8 cellular contexts compared by ENCODE assay signal in genomic region chr1:21255284-21255942, GRCh38. TPM values are rescaled to one million over a fixed set of nuclear protein-coding genes. Genes with fewer than 3 reads are reported as not detected.
A peak's percentile ranks its signal among the peaks of the same experiment; 100 is the strongest.
DNase-seq lines count a peak whose midpoint lies in the region; ATAC-seq and TF ChIP-seq lines count a peak whose summit lies in the region.

No MANE protein-coding gene starts in this region.

- intact Hi-C loops in adrenal gland (cut with DNase I) (loop anchor here in 1 of 2 donors (5.0 kb wide), 1 partner anchor 87 kb away; no protein-coding TSS in a partner anchor), left cardiac atrium (cut with DNase I) (loop anchor here (1.0 to 5.0 kb wide), 2 partner anchors 87 to 113 kb away; no protein-coding TSS in a partner anchor)

- H3K9me3 Mint-ChIP-seq in T-helper 1 cell treated with Interleukin-12 subunit alpha and Interleukin-12 subunit beta and Interleukin-4 antibody, amounts not matched to agents 30 μg/mL and 1 μg/mL, for 36 hours = no peaks in the 10 kb centered on the region

- H3K27ac ChIP-seq in adrenal gland = peak overlapping the region in 3 of 5 donors; percentile 70 to 93 (median 76)

- H3K27me3 ChIP-seq in adrenal gland = no peaks in the 10 kb centered on the region

- no peaks in the 10 kb centered on the region for H3K9me3 ChIP-seq in adrenal gland (replicated peaks in 1 of 3)

- WGBS in adrenal gland, 4 donors = 47 to 49% (median 49%) methylated on average over 9 to 11 of the region's 11 CpGs

- H3K27ac Mint-ChIP-seq in T-helper 1 cell treated with Interleukin-12 subunit alpha and Interleukin-12 subunit beta and Interleukin-4 antibody, amounts not matched to agents 30 μg/mL and 1 μg/mL, for 36 hours = peak overlapping the region; percentile 72

- H3K4me3 Mint-ChIP-seq in T-helper 1 cell treated with Interleukin-12 subunit alpha and Interleukin-12 subunit beta and Interleukin-4 antibody, amounts not matched to agents 30 μg/mL and 1 μg/mL, for 36 hours = no peak overlapping the region

- H3K36me3 Mint-ChIP-seq in T-helper 1 cell treated with Interleukin-12 subunit alpha and Interleukin-12 subunit beta and Interleukin-4 antibody, amounts not matched to agents 30 μg/mL and 1 μg/mL, for 36 hours (ENCODE audit: low read depth) = peaks cover 34% of the 10 kb centered on the region

- H3K36me3 ChIP-seq in adrenal gland (replicated peaks in 1 of 2) = peaks cover 0 to 77% of the 10 kb centered on the region in 2 donors

- peak; percentile 21 for DNase-seq in NCI-H187 treated with DMSO at 0.1 percent for 48 hours (lab: John Stamatoyannopoulos, UW)
- DNase-seq in adrenal gland = peak; percentile 91 to 98 (median 94)
- DNase-seq in left cardiac atrium = peak; percentile 93
- peak; percentile 91 for DNase-seq in retina

- TF ChIP-seq POLR2A in adrenal gland (IDR thresholded peaks at IDR 0.05) = no peak

- peak; percentile 82 to 90 for ATAC-seq in left cardiac atrium
- ATAC-seq in HG02973 (IDR thresholded peaks at IDR 0.05; ENCODE audit: unreplicated experiment) = no peak
- ATAC-seq in GM19455 (IDR thresholded peaks at IDR 0.05; ENCODE audit: unreplicated experiment) = no peak

- H3K4me1 Mint-ChIP-seq in T-helper 1 cell treated with Interleukin-12 subunit alpha and Interleukin-12 subunit beta and Interleukin-4 antibody, amounts not matched to agents 30 μg/mL and 1 μg/mL, for 36 hours (ENCODE audit: low read depth) = peaks cover 22% of the 10 kb centered on the region

- H3K27me3 Mint-ChIP-seq in T-helper 1 cell treated with Interleukin-12 subunit alpha and Interleukin-12 subunit beta and Interleukin-4 antibody, amounts not matched to agents 30 μg/mL and 1 μg/mL, for 36 hours (ENCODE audit: low read depth) = no peaks in the 10 kb centered on the region

- peak; percentile 91 for TF ChIP-seq CTCF in GM12873 (IDR thresholded peaks at IDR 0.05; ENCODE audit: insufficient read depth, low read depth, low read length, missing control alignments)
- peak; percentile 66 to 94 (median 89) for TF ChIP-seq CTCF in adrenal gland (IDR thresholded peaks at IDR 0.05)

- no peak overlapping the region for H3K4me3 ChIP-seq in adrenal gland

- H3K4me1 ChIP-seq in adrenal gland (replicated peaks in 1 of 2) = peaks cover 11 to 58% of the 10 kb centered on the region in 2 donors

RNA-seq across cellular contexts. Expression of gene ECE1, which starts 34.9 kb away (rescaled TPM):
- total RNA-seq in adrenal gland (100 to 1,000 TPM; 173 to 588 (median 259) TPM), left cardiac atrium (100 to 1,000 TPM in 1 of 2 donors, 10 to 100 TPM in 1; 66.2 to 138 TPM)
- polyA plus RNA-seq in adrenal gland = 100 to 1,000 TPM; 150 to 327 (median 176) TPM

Comparison
In these comparisons a context has a peak if more than half of its experiments do, and no peak if none do; other contexts are left out.
1. DNase-seq: peak in every context shown above with its lines; median percentile 94 in adrenal gland; 93 in left cardiac atrium; 91 in retina; 21 in NCI-H187 treated with DMSO at 0.1 percent for 48 hours.
2. ATAC-seq: peak in left cardiac atrium (2 of 2); none in HG02973 (single experiment) and GM19455 (single experiment).